ENCODE assay signal across 9 cellular contexts in the genomic region with DNA sequence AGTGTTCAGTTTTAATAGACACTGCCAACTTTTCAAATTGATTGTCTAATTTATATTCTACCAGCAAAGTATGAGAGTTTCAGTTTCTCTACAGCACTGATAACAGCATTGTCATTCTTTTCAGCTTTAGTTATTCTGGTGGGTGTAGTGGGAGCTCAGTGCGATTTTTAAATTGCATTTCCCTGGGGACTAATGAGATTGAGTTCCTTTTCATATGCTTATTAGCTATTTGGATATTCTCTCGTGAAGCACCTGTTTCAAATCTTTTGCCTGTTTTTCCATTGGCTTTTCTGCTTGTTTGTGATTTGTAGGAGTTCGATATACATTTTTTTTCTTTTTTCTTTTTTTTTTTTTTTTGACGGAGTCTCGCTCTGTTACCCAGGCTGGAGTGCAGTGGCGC.
"Had no signal": no experiment of that assay in that cellular context is flagged by ENCODE, and none has a peak within 500 bp of the region (broad histone marks: within the 10 kb centered on the region; RNA-seq: fewer than 3 reads in every experiment).

No MANE protein-coding gene starts in this region.

- FAIRE-seq: H1, H54, HTR-8/SVneo, K562 had no signal

- DNase-seq: GM23248, H9, HCEC 1CT, IMR-90, KG1 had no signal

- H3K4me3 ChIP-seq: GM23248, K562 had no signal

- H3K27ac ChIP-seq: GM23248 had no signal

- ATAC-seq: K562 had no signal

- H2AFZ ChIP-seq: GM23248 had no signal

- H3K9me3 Mint-ChIP-seq: H9 had no signal

- H3K27ac Mint-ChIP-seq: H9 had no signal

- H3K9ac ChIP-seq: GM23248 had no signal
